Comparison of ENCODE assay signal across 2 cellular contexts in the genomic region with DNA sequence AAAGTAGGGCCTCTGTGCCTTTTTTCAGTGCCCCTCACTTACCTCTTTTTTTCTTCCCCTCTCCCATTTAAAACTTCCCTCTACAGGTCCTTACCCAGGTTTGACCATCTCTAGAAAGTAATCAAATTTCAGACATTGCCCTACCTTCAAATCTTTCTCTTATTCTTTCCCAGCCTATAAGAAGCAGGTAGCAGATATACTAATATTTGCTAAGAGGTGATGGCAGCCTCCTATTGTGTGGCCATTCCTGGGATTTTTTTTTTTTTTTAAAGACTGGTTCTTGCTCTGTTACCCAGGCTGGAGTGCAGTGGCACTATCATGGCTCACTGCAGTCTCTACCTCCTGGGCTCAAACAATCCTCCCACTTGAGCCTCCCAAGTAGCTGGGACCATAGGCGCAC.
TF ChIP-seq lines count a peak whose summit lies in the region.

No MANE protein-coding gene starts in this region.

TF ChIP-seq in HCT116, 20 proteins besides CTCF, POLR2A, EP300 and RAD21 (continued from another document):
- TF ChIP-seq, protein P1, sequence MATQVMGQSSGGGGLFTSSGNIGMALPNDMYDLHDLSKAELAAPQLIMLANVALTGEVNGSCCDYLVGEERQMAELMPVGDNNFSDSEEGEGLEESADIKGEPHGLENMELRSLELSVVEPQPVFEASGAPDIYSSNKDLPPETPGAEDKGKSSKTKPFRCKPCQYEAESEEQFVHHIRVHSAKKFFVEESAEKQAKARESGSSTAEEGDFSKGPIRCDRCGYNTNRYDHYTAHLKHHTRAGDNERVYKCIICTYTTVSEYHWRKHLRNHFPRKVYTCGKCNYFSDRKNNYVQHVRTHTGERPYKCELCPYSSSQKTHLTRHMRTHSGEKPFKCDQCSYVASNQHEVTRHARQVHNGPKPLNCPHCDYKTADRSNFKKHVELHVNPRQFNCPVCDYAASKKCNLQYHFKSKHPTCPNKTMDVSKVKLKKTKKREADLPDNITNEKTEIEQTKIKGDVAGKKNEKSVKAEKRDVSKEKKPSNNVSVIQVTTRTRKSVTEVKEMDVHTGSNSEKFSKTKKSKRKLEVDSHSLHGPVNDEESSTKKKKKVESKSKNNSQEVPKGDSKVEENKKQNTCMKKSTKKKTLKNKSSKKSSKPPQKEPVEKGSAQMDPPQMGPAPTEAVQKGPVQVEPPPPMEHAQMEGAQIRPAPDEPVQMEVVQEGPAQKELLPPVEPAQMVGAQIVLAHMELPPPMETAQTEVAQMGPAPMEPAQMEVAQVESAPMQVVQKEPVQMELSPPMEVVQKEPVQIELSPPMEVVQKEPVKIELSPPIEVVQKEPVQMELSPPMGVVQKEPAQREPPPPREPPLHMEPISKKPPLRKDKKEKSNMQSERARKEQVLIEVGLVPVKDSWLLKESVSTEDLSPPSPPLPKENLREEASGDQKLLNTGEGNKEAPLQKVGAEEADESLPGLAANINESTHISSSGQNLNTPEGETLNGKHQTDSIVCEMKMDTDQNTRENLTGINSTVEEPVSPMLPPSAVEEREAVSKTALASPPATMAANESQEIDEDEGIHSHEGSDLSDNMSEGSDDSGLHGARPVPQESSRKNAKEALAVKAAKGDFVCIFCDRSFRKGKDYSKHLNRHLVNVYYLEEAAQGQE (IDR thresholded peaks at IDR 0.05; ENCODE audit: low read depth): no peak
- TF ChIP-seq POLR2AphosphoS5 (IDR thresholded peaks at IDR 0.05; ENCODE audit: low read depth, low read length) (no peak), FOSL1 (IDR thresholded peaks at IDR 0.05; ENCODE audit: low read depth) (no peak), SIN3A (IDR thresholded peaks at IDR 0.05; ENCODE audit: low read depth) (no peak)
- TF ChIP-seq, protein P2, sequence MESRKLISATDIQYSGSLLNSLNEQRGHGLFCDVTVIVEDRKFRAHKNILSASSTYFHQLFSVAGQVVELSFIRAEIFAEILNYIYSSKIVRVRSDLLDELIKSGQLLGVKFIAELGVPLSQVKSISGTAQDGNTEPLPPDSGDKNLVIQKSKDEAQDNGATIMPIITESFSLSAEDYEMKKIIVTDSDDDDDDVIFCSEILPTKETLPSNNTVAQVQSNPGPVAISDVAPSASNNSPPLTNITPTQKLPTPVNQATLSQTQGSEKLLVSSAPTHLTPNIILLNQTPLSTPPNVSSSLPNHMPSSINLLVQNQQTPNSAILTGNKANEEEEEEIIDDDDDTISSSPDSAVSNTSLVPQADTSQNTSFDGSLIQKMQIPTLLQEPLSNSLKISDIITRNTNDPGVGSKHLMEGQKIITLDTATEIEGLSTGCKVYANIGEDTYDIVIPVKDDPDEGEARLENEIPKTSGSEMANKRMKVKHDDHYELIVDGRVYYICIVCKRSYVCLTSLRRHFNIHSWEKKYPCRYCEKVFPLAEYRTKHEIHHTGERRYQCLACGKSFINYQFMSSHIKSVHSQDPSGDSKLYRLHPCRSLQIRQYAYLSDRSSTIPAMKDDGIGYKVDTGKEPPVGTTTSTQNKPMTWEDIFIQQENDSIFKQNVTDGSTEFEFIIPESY (IDR thresholded peaks at IDR 0.05; ENCODE audit: extremely low read depth, insufficient replicate concordance, low read length): no peak

TF ChIP-seq in WTC11, 78 proteins besides CTCF, POLR2A, EP300 and RAD21 (continued from another document):
- TF ChIP-seq, protein P3, sequence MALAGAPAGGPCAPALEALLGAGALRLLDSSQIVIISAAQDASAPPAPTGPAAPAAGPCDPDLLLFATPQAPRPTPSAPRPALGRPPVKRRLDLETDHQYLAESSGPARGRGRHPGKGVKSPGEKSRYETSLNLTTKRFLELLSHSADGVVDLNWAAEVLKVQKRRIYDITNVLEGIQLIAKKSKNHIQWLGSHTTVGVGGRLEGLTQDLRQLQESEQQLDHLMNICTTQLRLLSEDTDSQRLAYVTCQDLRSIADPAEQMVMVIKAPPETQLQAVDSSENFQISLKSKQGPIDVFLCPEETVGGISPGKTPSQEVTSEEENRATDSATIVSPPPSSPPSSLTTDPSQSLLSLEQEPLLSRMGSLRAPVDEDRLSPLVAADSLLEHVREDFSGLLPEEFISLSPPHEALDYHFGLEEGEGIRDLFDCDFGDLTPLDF (CRISPR knock-in tag; IDR thresholded peaks at IDR 0.05): no peak
